In the genomic region with DNA sequence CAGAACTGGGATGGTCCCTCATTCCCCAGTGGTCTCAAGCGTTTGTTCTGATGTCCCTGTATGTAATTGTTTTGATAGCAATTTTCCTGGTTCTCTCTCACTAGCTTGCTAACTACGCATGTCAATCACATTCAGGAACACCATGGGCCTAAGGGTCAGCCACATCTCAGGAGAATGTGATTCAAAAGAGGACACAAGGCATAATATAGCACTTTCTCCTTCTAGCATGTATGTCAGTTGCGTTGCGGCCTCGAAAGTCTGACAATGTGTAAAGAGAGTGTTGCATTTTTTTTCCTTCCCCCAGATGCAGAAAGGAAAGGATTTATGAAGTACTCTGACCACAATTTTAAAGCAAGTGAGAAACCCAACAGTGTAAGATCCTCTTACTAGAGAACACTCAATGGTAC, we compare ENCODE assay signal across 8 cellular contexts. TPM values are rescaled to one million over a fixed set of nuclear protein-coding genes. Genes with fewer than 3 reads are reported as not detected.
DNase-seq lines count a peak whose midpoint lies in the region; ATAC-seq and TF ChIP-seq lines count a peak whose summit lies in the region.

No MANE protein-coding gene starts in this region.

- H3K9me3 Mint-ChIP-seq in activated T-cell treated with anti-CD3 and anti-CD28 coated beads, Interleukin-2, amount 50 U/mL, for 4 hours = no peaks in the 10 kb centered on the region

- no peak for TF ChIP-seq POLR2A in gastrocnemius medialis (IDR thresholded peaks at IDR 0.05)

- H3K4me3 ChIP-seq in fibroblast of pulmonary artery (replicated peaks; ENCODE audit: low read depth, low read length) (peak overlapping the region; percentile 52), gastrocnemius medialis (peak overlapping the region; percentile 73 to 80 (median 76))

- no peak for DNase-seq in activated T-cell treated with anti-CD3 and anti-CD28 coated beads, Interleukin-2, amount 50 U/mL, for 4 hours
- DNase-seq in activated T-cell treated with anti-CD3 and anti-CD28 coated beads for 4 hours (no peak), fibroblast of pulmonary artery (ENCODE audit: low read depth) (no peak), gastrocnemius medialis (no peak), NCI-H510A (lab: John Stamatoyannopoulos, UW) (no peak), SK-N-DZ (ENCODE audit: low spot score) (no peak)

- H3K9me3 ChIP-seq in gastrocnemius medialis = no peaks in the 10 kb centered on the region

- H3K4me1 Mint-ChIP-seq in activated T-cell treated with anti-CD3 and anti-CD28 coated beads, Interleukin-2, amount 50 U/mL, for 4 hours (ENCODE audit: low read depth) = peaks cover 26% of the 10 kb centered on the region

- peak; percentile 2 to 5 for ATAC-seq in activated T-cell treated with anti-CD3 and anti-CD28 coated beads, Interleukin-2, amount 50 U/mL, for 4 hours
- ATAC-seq in gastrocnemius medialis (peak in 1 of 2 donors; percentile 3), GM21737 (IDR thresholded peaks at IDR 0.05; ENCODE audit: unreplicated experiment) (no peak)

- H3K36me3 Mint-ChIP-seq in activated T-cell treated with anti-CD3 and anti-CD28 coated beads, Interleukin-2, amount 50 U/mL, for 4 hours (ENCODE audit: insufficient read depth) = no peaks in the 10 kb centered on the region

- no peaks in the 10 kb centered on the region for H3K36me3 ChIP-seq in gastrocnemius medialis

- in situ Hi-C loops in gastrocnemius medialis (cut with MboI; ENCODE audit: low sequenced_read_pairs in 4 of 4) = loop anchor here in 2 of 4 donors (5.0 kb wide), 1 partner anchor 36 kb away; no protein-coding TSS in a partner anchor

- H3K4me1 ChIP-seq in gastrocnemius medialis = peaks cover 13% of the 10 kb centered on the region in 2 donors

- no peaks in the 10 kb centered on the region for H3K27me3 Mint-ChIP-seq in activated T-cell treated with anti-CD3 and anti-CD28 coated beads, Interleukin-2, amount 50 U/mL, for 4 hours (ENCODE audit: low read depth)

- H3K4me3 Mint-ChIP-seq in activated T-cell treated with anti-CD3 and anti-CD28 coated beads, Interleukin-2, amount 50 U/mL, for 4 hours = peak overlapping the region; percentile 85

- H3K27ac ChIP-seq in VCaP (peak overlapping the region; percentile 95), gastrocnemius medialis (peak overlapping the region; percentile 93 to 98 (median 94))

- no peak for TF ChIP-seq CTCF in VCaP (conservative IDR thresholded peaks at IDR 0.05)
- TF ChIP-seq CTCF in fibroblast of pulmonary artery (IDR thresholded peaks at IDR 0.05; ENCODE audit: low read length, missing control alignments) = no peak
- no peak for TF ChIP-seq CTCF in gastrocnemius medialis (IDR thresholded peaks at IDR 0.05 in 4 of 5, conservative IDR thresholded peaks at IDR 0.05 in 1 of 5)

- H3K27me3 ChIP-seq in gastrocnemius medialis = no peaks in the 10 kb centered on the region

- intact Hi-C loops in gastrocnemius medialis (cut with DNase I; ENCODE audit: low total_unique reads) = loop anchor here (5.0 kb wide), 1 partner anchor 64 kb away; no protein-coding TSS in a partner anchor

RNA-seq across cellular contexts. Expression of gene TCF12, which starts 32.0 kb away (rescaled TPM):
- 10 to 100 TPM; 49.3 to 71.3 (median 63.5) TPM for total RNA-seq in activated T-cell treated with anti-CD3 and anti-CD28 coated beads, Interleukin-2, amount 50 U/mL, for 4 hours
- total RNA-seq in gastrocnemius medialis = 10 to 100 TPM; 34.9 to 63.0 (median 51.4) TPM
- polyA plus RNA-seq in SK-N-DZ (2014; cell fraction: cytosol; rRNA removed) = 62.7 and 63.0 TPM in 2 replicates
- polyA plus RNA-seq in SK-N-DZ (2014; cell fraction: nucleus; rRNA removed) = 43.2 and 67.6 TPM in 2 replicates
